In genomic region chr5:127589309-127590036, GRCh38 we compare ENCODE assay signal across 1 cellular context.
TF ChIP-seq lines count a peak whose summit lies in the region.

No MANE protein-coding gene starts in this region.

TF ChIP-seq in HEK293, 187 proteins besides CTCF, POLR2A, EP300 and RAD21 (continued from another document):
- TF ChIP-seq PRDM2 (tag by site-specific recombination; IDR thresholded peaks at IDR 0.05; ENCODE audit: borderline replicate concordance), result no peak
- TF ChIP-seq ZNF148 (tag by site-specific recombination; IDR thresholded peaks at IDR 0.05; ENCODE audit: borderline replicate concordance), result no peak
